Comparison of ENCODE assay signal across 8 cellular contexts in the genomic region with DNA sequence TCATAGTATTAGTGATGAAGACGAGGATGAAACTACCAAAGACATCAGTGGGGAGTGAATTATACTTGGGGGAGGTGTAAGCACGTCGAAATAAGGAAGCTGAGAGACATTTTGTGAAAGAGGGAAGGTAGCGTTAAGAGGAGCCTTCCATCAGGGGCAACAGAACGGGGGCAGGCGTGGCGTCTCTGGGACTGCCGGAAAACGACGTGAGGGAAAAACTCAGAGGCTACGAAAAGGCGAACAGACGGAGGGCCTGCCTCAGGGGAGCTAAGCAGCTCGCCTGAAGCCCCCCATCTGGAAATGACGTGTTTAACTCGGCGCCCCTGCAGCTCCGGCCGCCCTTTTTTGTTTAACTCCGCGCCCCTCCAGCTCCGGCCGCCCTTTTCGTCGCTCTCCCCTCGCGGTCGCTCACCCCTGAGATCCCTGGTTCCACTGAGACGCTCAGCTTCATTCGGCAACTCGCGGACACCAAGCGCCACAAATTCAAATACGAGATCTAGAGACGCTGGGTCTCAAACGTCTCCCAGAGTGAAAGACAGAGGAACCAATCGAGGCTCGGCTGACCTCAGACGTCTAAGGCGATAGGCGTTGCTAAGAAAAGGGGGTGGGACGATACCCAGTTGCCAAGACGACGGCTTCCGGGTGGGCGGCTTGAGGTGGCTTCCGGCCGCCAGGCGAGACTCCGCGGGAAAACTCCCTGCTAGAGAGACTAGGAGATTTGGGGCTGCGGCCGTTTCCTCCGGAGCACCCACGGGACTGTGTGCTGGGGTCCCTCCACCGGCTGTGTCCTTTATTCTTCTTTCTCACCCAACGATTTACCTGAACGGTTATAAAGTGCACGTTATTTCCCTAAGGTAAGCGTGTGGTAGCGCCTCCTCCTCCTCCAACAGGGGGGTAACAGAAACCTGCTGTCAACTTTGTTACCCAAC.
DNase-seq lines count a peak whose midpoint lies in the region; ATAC-seq and TF ChIP-seq lines count a peak whose summit lies in the region.

No MANE protein-coding gene starts in this region.

- peaks cover 12% of the 10 kb centered on the region for H3K4me1 Mint-ChIP-seq in neural progenitor cell

- peak; percentile 100 for ATAC-seq in foreskin keratinocyte

- peak overlapping the region; percentile 72 for H3K4me2 ChIP-seq in MM.1S (ENCODE audit: low read depth, low read length)
- peak overlapping the region; percentile 96 for H3K4me2 ChIP-seq in neural progenitor cell

- H3K9me2 ChIP-seq in MM.1S (replicated peaks; ENCODE audit: insufficient read depth, low read length), result no peaks in the 10 kb centered on the region

- H3F3A ChIP-seq in MM.1S (ENCODE audit: insufficient read depth, low read length) (no peaks in the 10 kb centered on the region), neural progenitor cell (ENCODE audit: low read depth) (peaks cover 8% of the 10 kb centered on the region)

- H3K9me3 ChIP-seq in MM.1S (replicated peaks; ENCODE audit: insufficient read depth, low read length) (no peaks in the 10 kb centered on the region), neural progenitor cell (ENCODE audit: low read depth) (no peaks in the 10 kb centered on the region), stomach smooth muscle (ENCODE audit: control insufficient read depth in 2 of 2, low read length in 2 of 2) (no peaks in the 10 kb centered on the region)

- peak overlapping the region; percentile 99 for H3K4me3 Mint-ChIP-seq in neural progenitor cell

- TF ChIP-seq CTCF in MM.1S (IDR thresholded peaks at IDR 0.05; ENCODE audit: low read length), result no peak
- peak; percentile 9 for TF ChIP-seq CTCF in foreskin keratinocyte (conservative IDR thresholded peaks at IDR 0.05)
- no peak for TF ChIP-seq CTCF in neural progenitor cell (IDR thresholded peaks at IDR 0.05)

- DNase-seq in GDM1 (lab: John Stamatoyannopoulos, UW) (peak; percentile 81), HCEC 1CT (peak; percentile 98), MM.1S (peak; percentile 93), SHP77 treated with DMSO at 0.1 percent for 48 hours (lab: John Stamatoyannopoulos, UW) (peak; percentile 93), activated gamma-delta T cell treated with Interleukin-2 at 50 U/mL for 16 hours (peak; percentile 92), foreskin keratinocyte (peak; percentile 92 to 96), neural progenitor cell (ENCODE audit: low spot score) (peak; percentile 99)

- H4K20me1 ChIP-seq in MM.1S (ENCODE audit: insufficient read depth, low read length), result no peaks in the 10 kb centered on the region
- no peaks in the 10 kb centered on the region for H4K20me1 ChIP-seq in neural progenitor cell (ENCODE audit: low read depth)

- peak overlapping the region; percentile 83 for H2AFZ ChIP-seq in MM.1S (ENCODE audit: low read length)
- peak overlapping the region; percentile 93 for H2AFZ ChIP-seq in neural progenitor cell (replicated peaks)

- H3K4me1 ChIP-seq in MM.1S (ENCODE audit: low read length) (no peaks in the 10 kb centered on the region), foreskin keratinocyte (peaks cover 8% of the 10 kb centered on the region), neural progenitor cell (peaks cover 10% of the 10 kb centered on the region), stomach smooth muscle (ENCODE audit: control insufficient read depth, insufficient read depth, low read length) (no peaks in the 10 kb centered on the region)

- H3K9me3 Mint-ChIP-seq in neural progenitor cell, result peaks cover 18% of the 10 kb centered on the region

- peak overlapping the region; percentile 67 for H3K9ac ChIP-seq in MM.1S (ENCODE audit: low read length)
- peak overlapping the region; percentile 80 for H3K9ac ChIP-seq in neural progenitor cell
- H3K9ac ChIP-seq in stomach smooth muscle (ENCODE audit: low read length in 2 of 2), result peak overlapping the region; percentile 71 to 78

- no peaks in the 10 kb centered on the region for H3K79me2 ChIP-seq in MM.1S (ENCODE audit: low read length)
- H3K79me2 ChIP-seq in neural progenitor cell (ENCODE audit: low read depth), result peaks cover 59% of the 10 kb centered on the region

- H3K36me3 ChIP-seq in MM.1S (replicated peaks; ENCODE audit: insufficient read depth, low read length) (no peaks in the 10 kb centered on the region), neural progenitor cell (no peaks in the 10 kb centered on the region), stomach smooth muscle (ENCODE audit: control insufficient read depth in 2 of 2, insufficient read depth in 2 of 2, low read length in 2 of 2) (no peaks in the 10 kb centered on the region)

- no peaks in the 10 kb centered on the region for H3K27me3 ChIP-seq in MM.1S (replicated peaks; ENCODE audit: insufficient read depth, low read length)
- no peaks in the 10 kb centered on the region for H3K27me3 ChIP-seq in foreskin keratinocyte
- no peaks in the 10 kb centered on the region for H3K27me3 ChIP-seq in neural progenitor cell
- no peaks in the 10 kb centered on the region for H3K27me3 ChIP-seq in stomach smooth muscle (ENCODE audit: control insufficient read depth in 1 of 2, insufficient read depth in 2 of 2, low read length in 2 of 2)

- peaks cover 2% of the 10 kb centered on the region for H3K27me3 Mint-ChIP-seq in neural progenitor cell (ENCODE audit: insufficient read depth, low read depth)

- H3K4me3 ChIP-seq in MM.1S (ENCODE audit: low read length), result peak overlapping the region; percentile 75
- H3K4me3 ChIP-seq in neural progenitor cell, result peak overlapping the region; percentile 88
- peak overlapping the region; percentile 86 to 97 for H3K4me3 ChIP-seq in stomach smooth muscle (ENCODE audit: low read length in 2 of 2)

- peaks cover 19% of the 10 kb centered on the region for H3K36me3 Mint-ChIP-seq in neural progenitor cell

- H3K27ac Mint-ChIP-seq in neural progenitor cell, result peak overlapping the region; percentile 99

- H3K27ac ChIP-seq in MM.1S (ENCODE audit: low read length), result peak overlapping the region; percentile 38; the same call in 1 of the 2 replicates
- H3K27ac ChIP-seq in foreskin keratinocyte, result peak overlapping the region; percentile 51
- peak overlapping the region; percentile 88 for H3K27ac ChIP-seq in neural progenitor cell
- no peak overlapping the region for H3K27ac ChIP-seq in stomach smooth muscle (ENCODE audit: low read length)
